Comparison of ENCODE assay signal across 11 cellular contexts in genomic region chr15:68536331-68537095, GRCh38. TPM values are rescaled to one million over a fixed set of nuclear protein-coding genes. Genes with fewer than 3 reads are reported as not detected.
DNase-seq lines count a peak whose midpoint lies in the region; ATAC-seq, FAIRE-seq and TF ChIP-seq lines count a peak whose summit lies in the region.
"Had no signal": no experiment of that assay in that cellular context is flagged by ENCODE, and none has a peak within 500 bp of the region (broad histone marks: within the 10 kb centered on the region; RNA-seq: fewer than 3 reads in every experiment).

No MANE protein-coding gene starts in this region.

- H3K18ac ChIP-seq in IMR-90 (ENCODE audit: low read depth, low read length), result peak overlapping the region; percentile 84

- no peak for FAIRE-seq in K562 (lab: Jason Lieb, UNC)
- FAIRE-seq: GM19239 had no signal

- dilution Hi-C loops in IMR-90 (cut with HindIII; ENCODE audit: low sequenced_read_pairs, unreplicated experiment), result no loop called here

- TF ChIP-seq EP300 in K562 (IDR thresholded peaks at IDR 0.05; ENCODE audit: low read length), result peak; percentile 19; the same call in 1 of the 2 replicates

- H3K27ac Mint-ChIP-seq in activated CD4-positive, alpha-beta memory T cell treated with anti-CD3 and anti-CD28 coated beads for 36 hours, result no peak overlapping the region
- no peak overlapping the region for H3K27ac Mint-ChIP-seq in endothelial cell (ENCODE audit: unreplicated experiment)
- H3K27ac Mint-ChIP-seq: activated T-helper 1 cell treated with anti-CD3 and anti-CD28 coated beads, Interleukin-12 subunit alpha, Interleukin-12 subunit beta, Interleukin-2, Interleukin-4 antibody, amounts not matched to agents 30 ng/mL and 10 ng/mL and 1 ng/mL, durations not matched to agents 14 hours and 24 hours and 36 hours had no signal

- peak overlapping the region; percentile 70; the same call in 2 of the 3 replicates for H2BK15ac ChIP-seq in IMR-90 (ENCODE audit: low read depth, low read length)

- H4K20me1 ChIP-seq in IMR-90 (ENCODE audit: insufficient read depth, low read length) (no peaks in the 10 kb centered on the region), K562 (replicated peaks; ENCODE audit: control insufficient read depth, insufficient read depth, low read length) (no peaks in the 10 kb centered on the region)

- CTCF ChIA-PET in IMR-90 (lab: Yijun Ruan, JAX) (interaction anchor here (0.6 kb wide), 1 partner anchor 88 kb away, joined by 4 read pairs; no protein-coding TSS in a partner anchor), K562 (lab: Yijun Ruan, JAX; ENCODE audit: low intra/inter-chr PET ratio) (no interaction called here)
- CTCF ChIA-PET in activated CD4-positive, alpha-beta memory T cell treated with anti-CD3 and anti-CD28 coated beads for 36 hours (lab: Charles Lee), result interaction anchor here (0.5 kb wide), 1 partner anchor 64 kb away, joined by 4 read pairs; no protein-coding TSS in a partner anchor

- ATAC-seq in IMR-90 (ENCODE audit: low read depth) (peak; percentile 89), K562 (0 out of 3 replicates have a peak, but pooled peaks have one; percentile 42)

- H3K27me3 ChIP-seq in ACC112 (ENCODE audit: insufficient read depth, low read length) (no peaks in the 10 kb centered on the region), IMR-90 (ENCODE audit: control insufficient read depth, insufficient read depth, low read length) (no peaks in the 10 kb centered on the region), K562 (ENCODE audit: control insufficient read depth in 2 of 2, insufficient read depth in 2 of 2, low read length in 2 of 2) (no peaks in the 10 kb centered on the region), kidney epithelial cell (ENCODE audit: control insufficient read depth, insufficient read depth, low read length) (no peaks in the 10 kb centered on the region)

- peak overlapping the region; percentile 64 for H3K23ac ChIP-seq in IMR-90 (ENCODE audit: low read depth, low read length)

- H3K4me3 ChIP-seq in ACC112 (ENCODE audit: low read depth, low read length) (peak overlapping the region; percentile 17; the same call in 1 of the 2 replicates), IMR-90 (ENCODE audit: insufficient read depth, low read depth, low read length) (no peak overlapping the region), K562 (no peak overlapping the region), kidney epithelial cell (ENCODE audit: low read depth, low read length) (no peak overlapping the region)

- H3K9me1 ChIP-seq in IMR-90 (ENCODE audit: insufficient read depth, low read length), result 0 out of 2 replicates have a peak, but pooled peaks cover 4% of the 10 kb centered on the region
- H3K9me1 ChIP-seq in K562 (ENCODE audit: control insufficient read depth, insufficient read depth, low read length), result no peaks in the 10 kb centered on the region

- DNase-seq in IMR-90, result peak; percentile 98
- no peak for DNase-seq in K562 (ENCODE audit: extremely low read depth in 1 of 4, low spot score in 3 of 4)
- peak; percentile 58 for DNase-seq in kidney epithelial cell (ENCODE audit: low read depth)
- no peak for DNase-seq in COLO668 (lab: John Stamatoyannopoulos, UW; ENCODE audit: unreplicated experiment)
- no peak for DNase-seq in activated CD4-positive, alpha-beta memory T cell treated with anti-CD3 and anti-CD28 coated beads for 36 hours
- no peak for DNase-seq in endothelial cell (ENCODE audit: low spot score)
- no peak for DNase-seq in central memory CD4-positive, alpha-beta T cell

- H2BK120ac ChIP-seq in IMR-90 (ENCODE audit: low read depth, low read length), result peak overlapping the region; percentile 98

- peak overlapping the region; percentile 85 for H4K91ac ChIP-seq in IMR-90 (ENCODE audit: insufficient read depth, low read depth, low read length)

- H3K79me1 ChIP-seq in IMR-90 (ENCODE audit: low read depth in 1 of 2, low read length in 2 of 2), result no peaks in the 10 kb centered on the region

- H3K36me3 ChIP-seq in ACC112 (ENCODE audit: insufficient read depth, low read length) (no peaks in the 10 kb centered on the region), IMR-90 (ENCODE audit: control insufficient read depth, insufficient read depth, low read length) (no peaks in the 10 kb centered on the region), K562 (ENCODE audit: control insufficient read depth, insufficient read depth, low read length) (no peaks in the 10 kb centered on the region), kidney epithelial cell (ENCODE audit: control insufficient read depth, insufficient read depth, low read length) (no peaks in the 10 kb centered on the region)

- peak overlapping the region; percentile 80 for H3K14ac ChIP-seq in IMR-90 (replicated peaks; ENCODE audit: low read depth, low read length)

- H2AK9ac ChIP-seq in IMR-90 (replicated peaks; ENCODE audit: low read depth, low read length, poor library complexity), result peak overlapping the region; percentile 70

- H3K4me3 Mint-ChIP-seq in activated CD4-positive, alpha-beta memory T cell treated with anti-CD3 and anti-CD28 coated beads for 36 hours, result no peak overlapping the region
- no peak overlapping the region for H3K4me3 Mint-ChIP-seq in endothelial cell (ENCODE audit: unreplicated experiment)
- H3K4me3 Mint-ChIP-seq: activated T-helper 1 cell treated with anti-CD3 and anti-CD28 coated beads, Interleukin-12 subunit alpha, Interleukin-12 subunit beta, Interleukin-2, Interleukin-4 antibody, amounts not matched to agents 30 ng/mL and 10 ng/mL and 1 ng/mL, durations not matched to agents 14 hours and 24 hours and 36 hours had no signal

- H3K56ac ChIP-seq in IMR-90 (ENCODE audit: extremely low read depth, insufficient read depth, low read length), result peak overlapping the region; percentile 56

- BruUV-seq in IMR-90 (replicated peaks; lab: Mats Ljungman, UMichigan) (no TSS peak), K562 (replicated peaks; lab: Mats Ljungman, UMichigan) (no TSS peak)

- TF ChIP-seq POLR2A in IMR-90 (IDR thresholded peaks at IDR 0.05; ENCODE audit: low read depth, low read length) (no peak), K562 (conservative IDR thresholded peaks at IDR 0.05) (no peak)

- peak overlapping the region; percentile 95 for H2BK20ac ChIP-seq in IMR-90 (ENCODE audit: low read depth, low read length)

- H3K9me3 Mint-ChIP-seq in activated CD4-positive, alpha-beta memory T cell treated with anti-CD3 and anti-CD28 coated beads for 36 hours, result peaks cover 12% of the 10 kb centered on the region
- no peaks in the 10 kb centered on the region for H3K9me3 Mint-ChIP-seq in endothelial cell (ENCODE audit: unreplicated experiment)

- peaks cover 3% of the 10 kb centered on the region for H3K9me3 ChIP-seq in IMR-90 (ENCODE audit: control insufficient read depth, insufficient read depth, low read length)
- no peaks in the 10 kb centered on the region for H3K9me3 ChIP-seq in K562 (replicated peaks; ENCODE audit: control insufficient read depth, insufficient read depth, low read depth, low read length)

- H3K36me3 Mint-ChIP-seq in activated CD4-positive, alpha-beta memory T cell treated with anti-CD3 and anti-CD28 coated beads for 36 hours, result peaks cover 4% of the 10 kb centered on the region
- no peaks in the 10 kb centered on the region for H3K36me3 Mint-ChIP-seq in endothelial cell (ENCODE audit: low read depth, unreplicated experiment)

- H4K8ac ChIP-seq in IMR-90 (ENCODE audit: low read depth in 2 of 2, low read length in 2 of 2), result peak overlapping the region; percentile 56 to 92

- H3K79me2 ChIP-seq in ACC112 (ENCODE audit: control insufficient read depth, insufficient read depth, low read length, unreplicated experiment), result no peaks in the 10 kb centered on the region
- H3K79me2 ChIP-seq in K562 (ENCODE audit: control insufficient read depth, insufficient read depth, low read length), result no peaks in the 10 kb centered on the region

- H3K27me3 Mint-ChIP-seq in activated CD4-positive, alpha-beta memory T cell treated with anti-CD3 and anti-CD28 coated beads for 36 hours, result peaks cover 20% of the 10 kb centered on the region
- no peaks in the 10 kb centered on the region for H3K27me3 Mint-ChIP-seq in endothelial cell (ENCODE audit: unreplicated experiment)

- peak overlapping the region; percentile 24; the same call in 1 of the 2 replicates for H3K9ac ChIP-seq in IMR-90 (ENCODE audit: low read depth, low read length)
- no peak overlapping the region for H3K9ac ChIP-seq in K562 (ENCODE audit: insufficient read depth in 1 of 2, low read depth in 2 of 2, low read length in 2 of 2)

- H3K4me1 Mint-ChIP-seq in activated CD4-positive, alpha-beta memory T cell treated with anti-CD3 and anti-CD28 coated beads for 36 hours (ENCODE audit: low read depth), result no peaks in the 10 kb centered on the region
- no peaks in the 10 kb centered on the region for H3K4me1 Mint-ChIP-seq in endothelial cell (ENCODE audit: unreplicated experiment)

- TF ChIP-seq RAD21 in IMR-90 (IDR thresholded peaks at IDR 0.05; ENCODE audit: low read length), result no peak
- TF ChIP-seq RAD21 in K562 (CRISPR knock-in tag; conservative IDR thresholded peaks at IDR 0.05 in 1 of 2, IDR thresholded peaks at IDR 0.05 in 1 of 2), result no peak

- H2AFZ ChIP-seq in ACC112 (ENCODE audit: low read length, unreplicated experiment), result peak overlapping the region; percentile 65
- H2AFZ ChIP-seq in IMR-90 (replicated peaks; ENCODE audit: low read length, poor library complexity), result peak overlapping the region; percentile 71
- H2AFZ ChIP-seq in K562 (ENCODE audit: low read depth, low read length), result no peak overlapping the region

- H3K27ac ChIP-seq in ACC112 (ENCODE audit: low read depth, low read length) (peak overlapping the region; percentile 83), IMR-90 (ENCODE audit: insufficient read depth, low read length) (peak overlapping the region; percentile 96; the same call in 1 of the 2 replicates), K562 (ENCODE audit: extremely low read depth, low read depth, low read length) (no peak overlapping the region)
- H3K27ac ChIP-seq: C4-2B had no signal

- H2BK5ac ChIP-seq in IMR-90 (ENCODE audit: low read depth, low read length, poor library complexity, severe bottlenecking), result peak overlapping the region; percentile 92

- POLR2A ChIA-PET in IMR-90 (lab: Charles Lee; ENCODE audit: unreplicated experiment) (no interaction called here), K562 (lab: Yijun Ruan, JAX) (interaction anchor here (0.8 kb wide), 1 partner anchor 22 kb away, joined by 3 read pairs; no protein-coding TSS in a partner anchor)
- POLR2A ChIA-PET in activated CD4-positive, alpha-beta memory T cell treated with anti-CD3 and anti-CD28 coated beads for 36 hours (lab: Charles Lee), result no interaction called here

- TF ChIP-seq CTCF in IMR-90 (conservative IDR thresholded peaks at IDR 0.05; ENCODE audit: low read depth, low read length), result no peak
- TF ChIP-seq CTCF in K562 (IDR thresholded peaks at IDR 0.05 in 2 of 3, conservative IDR thresholded peaks at IDR 0.05 in 1 of 3; ENCODE audit: insufficient read depth in 2 of 3, low read depth in 1 of 3, low read length in 3 of 3), result no peak
- no peak for TF ChIP-seq CTCF in kidney epithelial cell (IDR thresholded peaks at IDR 0.05; ENCODE audit: insufficient read depth, low read length, poor library complexity, severe bottlenecking)
- TF ChIP-seq CTCF in endothelial cell (IDR thresholded peaks at IDR 0.05; ENCODE audit: unreplicated experiment), result no peak

- H4K5ac ChIP-seq in IMR-90 (ENCODE audit: low read depth, low read length), result peak overlapping the region; percentile 68

- H3K4me1 ChIP-seq in ACC112 (ENCODE audit: control insufficient read depth, insufficient read depth, low read length, unreplicated experiment), result peaks cover 12% of the 10 kb centered on the region
- peaks cover 7% of the 10 kb centered on the region for H3K4me1 ChIP-seq in IMR-90 (ENCODE audit: control insufficient read depth, insufficient read depth, low read length)
- no peaks in the 10 kb centered on the region for H3K4me1 ChIP-seq in K562 (replicated peaks in 1 of 2; ENCODE audit: control insufficient read depth in 2 of 2, insufficient read depth in 2 of 2, low read length in 2 of 2)

- intact Hi-C loops in IMR-90 (cut with micrococcal nuclease), result loop anchor here (5.0 kb wide), 1 partner anchor 94 kb away; no protein-coding TSS in a partner anchor
- intact Hi-C loops in K562 (cut with micrococcal nuclease), result loop anchor here (5.0 kb wide), 1 partner anchor 284 kb away; no protein-coding TSS in a partner anchor
- intact Hi-C loops in activated CD4-positive, alpha-beta memory T cell treated with anti-CD3 and anti-CD28 coated beads for 36 hours (cut with micrococcal nuclease), result no loop called here

- in situ Hi-C loops in IMR-90 (cut with MboI; ENCODE audit: low sequenced_read_pairs) (no loop called here), K562 (cut with MboI) (no loop called here)

- H3K4ac ChIP-seq in IMR-90 (ENCODE audit: low read depth, low read length), result peak overlapping the region; percentile 80

- WGBS in IMR-90 (ENCODE audit: extremely low coverage in 2 of 2, insufficient read length in 1 of 2), 2 experiments, result 0% methylated on average over 1 of the region's 4 CpGs; no CpG with 5 or more reads in 1 of the 2 experiments
- WGBS in K562 (ENCODE audit: insufficient coverage, low coverage, missing lambda C conversion rate), result 3% methylated on average over 4 of the region's 4 CpGs

- H2AK5ac ChIP-seq in IMR-90 (ENCODE audit: low read depth, low read length), result peak overlapping the region; percentile 88; the same call in 1 of the 2 replicates

- peak overlapping the region; percentile 40 for H3K4me2 ChIP-seq in IMR-90 (ENCODE audit: low read depth, low read length)
- H3K4me2 ChIP-seq in K562 (ENCODE audit: insufficient read depth, low read length), result no peak overlapping the region

RNA-seq across cellular contexts. Expression of gene CORO2B, which starts 42.3 kb away (rescaled TPM):
- total RNA-seq in IMR-90 (2012; rRNA removed), result 9.3 and 9.7 TPM in 2 replicates
- polyA plus RNA-seq in IMR-90 (2012; rRNA removed), result 39.3 and 43.2 TPM in 2 replicates
- polyA plus RNA-seq in IMR-90 (2012; cell fraction: cytosol; rRNA removed), result 29.1 and 32.4 TPM in 2 replicates
- polyA plus RNA-seq in IMR-90 (2012; cell fraction: nucleus; rRNA removed; ENCODE audit: low replicate concordance), result 24.4 and 27.5 TPM in 2 replicates
- not detected in 2 replicates for total RNA-seq in K562 (2011; cell fraction: chromatin; rRNA removed; ENCODE audit: low replicate concordance)
- not detected in 2 replicates for total RNA-seq in K562 (2011; cell fraction: nucleolus; rRNA removed)
- total RNA-seq in K562 (2011; cell fraction: nucleoplasm; rRNA removed), result not detected in 2 replicates
- total RNA-seq in K562 (2014; rRNA removed), result not detected in 2 replicates
- total RNA-seq in K562 (2014; rRNA removed; fragmentation: Illumina TruSeq; extraction: Trizol), result not detected in 2 replicates
- total RNA-seq in K562 (2015; rRNA removed; fragmentation: Illumina TruSeq; extraction: Trizol), result not detected in 2 replicates
- not detected in 2 replicates for total RNA-seq in K562 (2021)
- polyA plus RNA-seq in K562 (2011; rRNA removed), result not detected in 2 replicates
- polyA plus RNA-seq in K562 (2011; cell fraction: cytosol; rRNA removed), result not detected in 2 replicates
- not detected in 2 replicates for polyA plus RNA-seq in K562 (2011; cell fraction: nucleus; rRNA removed)
- polyA plus RNA-seq in K562 (2012), result not detected in 2 replicates
- not detected in 2 replicates for polyA plus RNA-seq in K562 (2014; fragmentation: Illumina TruSeq; extraction: Trizol)
- polyA plus RNA-seq in K562 (2014; fragmentation: Nextera tagmentation; extraction: Ambion mirVana), result not detected
- polyA plus RNA-seq in K562 (2014; rRNA removed), result not detected in 2 replicates
- not detected in 2 replicates for polyA minus RNA-seq in K562 (2011; rRNA and poly(A)+ RNA removed)
- not detected in 2 replicates for polyA minus RNA-seq in K562 (2011; cell fraction: cytosol; rRNA and poly(A)+ RNA removed)
- polyA minus RNA-seq in K562 (2011; cell fraction: nucleus; rRNA and poly(A)+ RNA removed), result not detected in 2 replicates
- total RNA-seq in kidney epithelial cell, result 17.9 and 19.8 TPM in 2 replicates
- under 1 TPM; 0.07 to 0.19 TPM for total RNA-seq in activated CD4-positive, alpha-beta memory T cell treated with anti-CD3 and anti-CD28 coated beads for 36 hours
- 71.7 TPM for total RNA-seq in endothelial cell (ENCODE audit: unreplicated experiment)
- total RNA-seq: activated T-helper 1 cell treated with anti-CD3 and anti-CD28 coated beads, Interleukin-12 subunit alpha, Interleukin-12 subunit beta, Interleukin-2, Interleukin-4 antibody, amounts not matched to agents 30 ng/mL and 10 ng/mL and 1 ng/mL, durations not matched to agents 14 hours and 24 hours and 36 hours had no signal

Comparison
In these comparisons a context has a peak if more than half of its experiments do, and no peak if none do; other contexts are left out.
1. DNase-seq: peak in IMR-90 (single experiment) and kidney epithelial cell (single experiment); none in K562 (0 of 4), COLO668 (single experiment), activated CD4-positive, alpha-beta memory T cell treated with anti-CD3 and anti-CD28 coated beads for 36 hours (single experiment), endothelial cell (single experiment) and central memory CD4-positive, alpha-beta T cell (single experiment).